In the genomic region with DNA sequence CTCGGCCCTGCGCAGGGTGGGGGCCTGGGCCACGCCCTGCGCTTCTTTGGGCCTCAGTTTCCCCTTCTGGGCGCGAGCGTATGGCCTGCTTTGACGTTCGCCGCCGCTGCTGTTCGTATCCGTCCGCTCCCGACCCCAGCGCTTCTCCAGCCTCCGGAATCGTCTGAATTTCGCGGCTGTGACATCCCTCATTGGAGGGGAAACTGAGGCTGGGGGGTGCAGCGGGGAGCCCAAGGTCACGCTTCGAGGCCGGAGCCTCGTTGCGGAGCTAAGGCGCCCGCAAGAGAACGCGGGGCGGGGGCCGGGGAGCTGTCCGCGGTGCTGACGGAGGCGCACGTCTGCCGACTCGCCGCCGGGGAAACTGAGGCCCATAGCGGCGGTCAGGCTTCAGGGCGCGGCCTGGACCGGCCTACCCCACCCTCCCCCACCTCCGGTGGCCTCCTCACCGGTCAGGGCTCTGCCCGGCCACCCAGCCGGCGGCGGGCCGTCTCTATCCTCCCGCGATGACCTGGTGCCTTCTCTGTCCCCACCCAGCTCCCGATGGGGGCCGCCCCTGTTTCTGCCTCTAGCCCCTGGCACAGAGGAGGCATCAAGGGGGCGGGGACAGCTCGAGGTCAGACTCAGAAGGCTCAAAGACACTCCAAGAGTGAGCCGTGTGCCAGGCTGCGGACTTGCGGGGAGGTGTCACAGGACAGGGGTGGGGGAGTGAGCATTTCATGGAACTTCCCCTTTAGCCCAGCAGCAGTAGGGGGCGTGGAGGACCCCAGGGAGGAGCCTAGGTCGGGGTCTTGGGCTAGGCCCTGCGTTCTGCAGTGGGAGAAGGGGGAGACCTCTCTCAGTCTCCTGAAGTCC, we compare ENCODE assay signal across 8 cellular contexts. TPM values are rescaled to one million over a fixed set of nuclear protein-coding genes. Genes with fewer than 3 reads are reported as not detected.
DNase-seq lines count a peak whose midpoint lies in the region; ATAC-seq lines count a peak whose summit lies in the region.

No MANE protein-coding gene starts in this region.

- H3K36me3 Mint-ChIP-seq in memory B cell: no peaks in the 10 kb centered on the region

- H3K27ac ChIP-seq in angular gyrus (ENCODE audit: low read depth, low read length): peak overlapping the region; percentile 62

- peak overlapping the region; percentile 43 for H3K4me3 Mint-ChIP-seq in memory B cell

- peak overlapping the region; percentile 72 for H3K27ac Mint-ChIP-seq in memory B cell

- DNase-seq in DMS79 treated with DMSO at 0.1 percent for 48 hours (lab: John Stamatoyannopoulos, UW): peak; percentile 38
- DNase-seq in DMS79 (lab: John Stamatoyannopoulos, UW): no peak
- DNase-seq in Daoy (ENCODE audit: low read depth): peak; percentile 49
- no peak for DNase-seq in memory B cell (ENCODE audit: low spot score in 2 of 2)
- no peak for DNase-seq in NCI-H2196 (lab: John Stamatoyannopoulos, UW; ENCODE audit: unreplicated experiment)
- no peak for DNase-seq in NCI-H2029 (lab: John Stamatoyannopoulos, UW)
- no peak for DNase-seq in stimulated activated naive CD4-positive, alpha-beta T cell treated with Interleukin-2 at 50 U/mL for 16 hours (lab: John Stamatoyannopoulos, UW)

- peaks cover 14% of the 10 kb centered on the region for H3K4me1 Mint-ChIP-seq in memory B cell

- peaks cover 24% of the 10 kb centered on the region for H3K27me3 Mint-ChIP-seq in memory B cell

- H3K9me3 Mint-ChIP-seq in memory B cell: no peaks in the 10 kb centered on the region

- ATAC-seq in memory B cell (ENCODE audit: low read depth): no peak

RNA-seq across cellular contexts. Expression of gene APC2, which starts 3.0 kb away (rescaled TPM):
- 0.17 TPM in 1 of 2 replicates, not detected in the other for total RNA-seq in Daoy (2014; rRNA removed; shearing (Covaris generic))

RNA-seq across cellular contexts. Expression of gene RPS15, which starts 8.7 kb away (rescaled TPM):
- total RNA-seq in Daoy (2014; rRNA removed; shearing (Covaris generic)): 2,933 and 3,531 TPM in 2 replicates

RNA-seq across cellular contexts. Expression of gene C19orf25, which starts 32.1 kb away (rescaled TPM):
- 45.8 and 53.9 TPM in 2 replicates for total RNA-seq in Daoy (2014; rRNA removed; shearing (Covaris generic))

RNA-seq across cellular contexts. Expression of gene DAZAP1, which starts 39.6 kb away (rescaled TPM):
- total RNA-seq in Daoy (2014; rRNA removed; shearing (Covaris generic)): 96.2 and 115 TPM in 2 replicates

RNA-seq across cellular contexts. Expression of gene PCSK4, which starts 43.2 kb away (rescaled TPM):
- 0.11 and 1.3 TPM in 2 replicates for total RNA-seq in Daoy (2014; rRNA removed; shearing (Covaris generic))

Comparison
In these comparisons a context has a peak if more than half of its experiments do, and no peak if none do; other contexts are left out.
1. DNase-seq: peak in DMS79 treated with DMSO at 0.1 percent for 48 hours (single experiment) and Daoy (single experiment); none in DMS79 (single experiment), memory B cell (0 of 2), NCI-H2196 (single experiment), NCI-H2029 (single experiment) and stimulated activated naive CD4-positive, alpha-beta T cell treated with Interleukin-2 at 50 U/mL for 16 hours (single experiment).